1 cellular context compared by ENCODE assay signal in the genomic region with DNA sequence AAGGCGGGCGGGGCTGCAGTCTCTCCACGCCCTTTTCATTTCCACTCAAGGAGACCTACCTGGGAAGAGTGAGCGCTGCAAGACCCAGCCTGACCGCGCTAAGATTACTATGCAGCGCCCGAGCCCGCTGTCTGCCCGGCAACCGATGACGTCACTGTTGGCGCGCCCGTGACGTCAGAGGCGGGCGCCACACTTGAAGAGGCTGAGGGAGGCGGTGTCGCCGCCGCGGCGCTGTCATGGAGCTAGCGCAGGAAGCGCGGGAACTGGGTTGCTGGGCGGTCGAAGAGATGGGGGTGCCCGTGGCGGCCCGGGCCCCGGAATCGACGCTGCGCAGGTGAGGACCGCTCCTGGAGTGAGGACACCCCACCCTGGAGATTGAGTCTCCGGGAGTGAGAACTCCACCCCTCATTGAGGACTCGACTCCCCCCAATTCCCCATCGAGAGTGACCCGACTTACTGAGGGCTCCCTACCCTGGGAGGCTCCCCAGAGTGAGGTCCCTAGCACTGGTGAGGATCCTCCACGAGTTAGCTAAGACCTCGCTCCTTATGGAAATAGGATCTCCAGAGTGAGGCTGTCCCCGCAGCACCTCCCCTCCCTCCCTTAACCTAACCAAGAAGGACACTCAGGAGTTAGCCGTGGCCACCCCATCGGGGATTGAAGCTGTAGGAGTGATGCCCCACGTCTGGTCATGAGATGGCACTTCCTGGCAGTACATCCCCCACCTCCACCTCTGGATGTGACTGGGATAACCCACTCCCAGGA.
TF ChIP-seq lines count a peak whose summit lies in the region.

Gene HAUS5, plus strand, starts transcription at position 177 of the 763 bp plus-strand sequence. Its CDS starts 60 bp downstream, at position 237.

TF ChIP-seq in HEK293, 187 proteins besides CTCF, POLR2A, EP300 and RAD21 (continued from another document and continues in another):
- TF ChIP-seq, protein P1, sequence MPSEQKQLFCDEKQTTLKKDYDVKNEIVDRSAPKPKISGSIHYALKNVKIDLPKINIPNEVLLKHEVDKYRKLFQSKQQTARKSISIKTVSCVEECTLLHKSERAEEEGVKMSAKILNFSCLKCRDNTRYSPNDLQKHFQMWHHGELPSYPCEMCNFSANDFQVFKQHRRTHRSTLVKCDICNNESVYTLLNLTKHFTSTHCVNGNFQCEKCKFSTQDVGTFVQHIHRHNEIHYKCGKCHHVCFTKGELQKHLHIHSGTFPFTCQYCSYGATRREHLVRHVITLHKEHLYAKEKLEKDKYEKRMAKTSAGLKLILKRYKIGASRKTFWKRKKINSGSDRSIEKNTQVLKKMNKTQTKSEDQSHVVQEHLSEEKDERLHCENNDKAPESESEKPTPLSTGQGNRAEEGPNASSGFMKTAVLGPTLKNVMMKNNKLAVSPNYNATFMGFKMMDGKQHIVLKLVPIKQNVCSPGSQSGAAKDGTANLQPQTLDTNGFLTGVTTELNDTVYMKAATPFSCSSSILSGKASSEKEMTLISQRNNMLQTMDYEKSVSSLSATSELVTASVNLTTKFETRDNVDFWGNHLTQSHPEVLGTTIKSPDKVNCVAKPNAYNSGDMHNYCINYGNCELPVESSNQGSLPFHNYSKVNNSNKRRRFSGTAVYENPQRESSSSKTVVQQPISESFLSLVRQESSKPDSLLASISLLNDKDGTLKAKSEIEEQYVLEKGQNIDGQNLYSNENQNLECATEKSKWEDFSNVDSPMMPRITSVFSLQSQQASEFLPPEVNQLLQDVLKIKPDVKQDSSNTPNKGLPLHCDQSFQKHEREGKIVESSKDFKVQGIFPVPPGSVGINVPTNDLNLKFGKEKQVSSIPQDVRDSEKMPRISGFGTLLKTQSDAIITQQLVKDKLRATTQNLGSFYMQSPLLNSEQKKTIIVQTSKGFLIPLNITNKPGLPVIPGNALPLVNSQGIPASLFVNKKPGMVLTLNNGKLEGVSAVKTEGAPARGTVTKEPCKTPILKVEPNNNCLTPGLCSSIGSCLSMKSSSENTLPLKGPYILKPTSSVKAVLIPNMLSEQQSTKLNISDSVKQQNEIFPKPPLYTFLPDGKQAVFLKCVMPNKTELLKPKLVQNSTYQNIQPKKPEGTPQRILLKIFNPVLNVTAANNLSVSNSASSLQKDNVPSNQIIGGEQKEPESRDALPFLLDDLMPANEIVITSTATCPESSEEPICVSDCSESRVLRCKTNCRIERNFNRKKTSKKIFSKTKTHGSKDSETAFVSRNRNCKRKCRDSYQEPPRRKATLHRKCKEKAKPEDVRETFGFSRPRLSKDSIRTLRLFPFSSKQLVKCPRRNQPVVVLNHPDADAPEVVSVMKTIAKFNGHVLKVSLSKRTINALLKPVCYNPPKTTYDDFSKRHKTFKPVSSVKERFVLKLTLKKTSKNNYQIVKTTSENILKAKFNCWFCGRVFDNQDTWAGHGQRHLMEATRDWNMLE (tag by site-specific recombination; conservative IDR thresholded peaks at IDR 0.05; ENCODE audit: low read depth), result no peak
- TF ChIP-seq ZNF549 (tag by site-specific recombination; IDR thresholded peaks at IDR 0.05), result no peak
- no peak for TF ChIP-seq ELK4 (IDR thresholded peaks at IDR 0.05; ENCODE audit: borderline replicate concordance, low read depth, low read length)
- no peak for TF ChIP-seq ZNF621 (tag by site-specific recombination; IDR thresholded peaks at IDR 0.05)
- TF ChIP-seq ZNF792 (tag by site-specific recombination; IDR thresholded peaks at IDR 0.05), result 0 out of 2 replicates have a peak, but pooled peaks have one; percentile 70
- no peak for TF ChIP-seq ZNF114 (tag by site-specific recombination; IDR thresholded peaks at IDR 0.05)
- 0 out of 2 replicates have a peak, but pooled peaks have one; percentile 48 for TF ChIP-seq ZNF416 (tag by site-specific recombination; IDR thresholded peaks at IDR 0.05)
- no peak; the same call in 1 of the 2 replicates for TF ChIP-seq MYNN (tag by site-specific recombination; IDR thresholded peaks at IDR 0.05; ENCODE audit: borderline replicate concordance)
- peak; percentile 96 for TF ChIP-seq ZEB2 (tag by site-specific recombination; IDR thresholded peaks at IDR 0.05)
- no peak for TF ChIP-seq SALL2 (tag by site-specific recombination; IDR thresholded peaks at IDR 0.05; ENCODE audit: borderline replicate concordance)
- TF ChIP-seq ZNF670 (tag by site-specific recombination; IDR thresholded peaks at IDR 0.05; ENCODE audit: low read depth), result no peak
- peak; percentile 81; the same call in 1 of the 2 replicates for TF ChIP-seq ZNF169 (tag by site-specific recombination; IDR thresholded peaks at IDR 0.05)
- no peak; the same call in 1 of the 2 replicates for TF ChIP-seq ZNF791 (tag by site-specific recombination; IDR thresholded peaks at IDR 0.05)
- peak; percentile 97 for TF ChIP-seq ZNF341 (tag by site-specific recombination; IDR thresholded peaks at IDR 0.05; ENCODE audit: low read depth)
- TF ChIP-seq ZNF239 (tag by site-specific recombination; IDR thresholded peaks at IDR 0.05), result no peak
- no peak for TF ChIP-seq ZNF311 (tag by site-specific recombination; IDR thresholded peaks at IDR 0.05; ENCODE audit: borderline replicate concordance)
- peak; percentile 78; the same call in 1 of the 2 replicates for TF ChIP-seq HIC1 (tag by site-specific recombination; IDR thresholded peaks at IDR 0.05)
- no peak for TF ChIP-seq ZNF248 (tag by site-specific recombination; IDR thresholded peaks at IDR 0.05)
- TF ChIP-seq ZSCAN16 (tag by site-specific recombination; IDR thresholded peaks at IDR 0.05), result 0 out of 2 replicates have a peak, but pooled peaks have one; percentile 36
- TF ChIP-seq ZNF610 (tag by site-specific recombination; IDR thresholded peaks at IDR 0.05; ENCODE audit: borderline replicate concordance), result peak; percentile 78
- peak; percentile 78; the same call in 1 of the 2 replicates for TF ChIP-seq IKZF3 (tag by site-specific recombination; IDR thresholded peaks at IDR 0.05)
- TF ChIP-seq ZSCAN18 (tag by site-specific recombination; IDR thresholded peaks at IDR 0.05), result peak; percentile 90
- TF ChIP-seq ZNF10 (tag by site-specific recombination; IDR thresholded peaks at IDR 0.05), result 0 out of 2 replicates have a peak, but pooled peaks have one; percentile 45
- no peak for TF ChIP-seq ZNF837 (tag by site-specific recombination; IDR thresholded peaks at IDR 0.05)
- TF ChIP-seq KLF8 (tag by site-specific recombination; IDR thresholded peaks at IDR 0.05), result peak; percentile 96
- no peak; the same call in 1 of the 2 replicates for TF ChIP-seq ZNF18 (tag by site-specific recombination; IDR thresholded peaks at IDR 0.05)
- peak; percentile 91 for TF ChIP-seq YY1 (tag by site-specific recombination; IDR thresholded peaks at IDR 0.05)
- TF ChIP-seq, protein P2, sequence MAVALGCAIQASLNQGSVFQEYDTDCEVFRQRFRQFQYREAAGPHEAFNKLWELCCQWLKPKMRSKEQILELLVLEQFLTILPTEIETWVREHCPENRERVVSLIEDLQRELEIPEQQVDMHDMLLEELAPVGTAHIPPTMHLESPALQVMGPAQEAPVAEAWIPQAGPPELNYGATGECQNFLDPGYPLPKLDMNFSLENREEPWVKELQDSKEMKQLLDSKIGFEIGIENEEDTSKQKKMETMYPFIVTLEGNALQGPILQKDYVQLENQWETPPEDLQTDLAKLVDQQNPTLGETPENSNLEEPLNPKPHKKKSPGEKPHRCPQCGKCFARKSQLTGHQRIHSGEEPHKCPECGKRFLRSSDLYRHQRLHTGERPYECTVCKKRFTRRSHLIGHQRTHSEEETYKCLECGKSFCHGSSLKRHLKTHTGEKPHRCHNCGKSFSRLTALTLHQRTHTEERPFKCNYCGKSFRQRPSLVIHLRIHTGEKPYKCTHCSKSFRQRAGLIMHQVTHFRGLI (tag by site-specific recombination; IDR thresholded peaks at IDR 0.05), result peak; percentile 86
- TF ChIP-seq ZNF558 (tag by site-specific recombination; IDR thresholded peaks at IDR 0.05), result peak; percentile 84
- no peak for TF ChIP-seq ZNF624 (tag by site-specific recombination; IDR thresholded peaks at IDR 0.05)
- no peak for TF ChIP-seq ZNF510 (tag by site-specific recombination; IDR thresholded peaks at IDR 0.05; ENCODE audit: insufficient replicate concordance)
- no peak for TF ChIP-seq ZNF37A (tag by site-specific recombination; IDR thresholded peaks at IDR 0.05)
- 0 out of 2 replicates have a peak, but pooled peaks have one; percentile 30 for TF ChIP-seq ZNF138 (tag by site-specific recombination; IDR thresholded peaks at IDR 0.05; ENCODE audit: borderline replicate concordance)
- peak; percentile 70 for TF ChIP-seq PRDM4 (tag by site-specific recombination; IDR thresholded peaks at IDR 0.05)
- TF ChIP-seq KLF16 (tag by site-specific recombination; IDR thresholded peaks at IDR 0.05), result peak; percentile 96
- no peak for TF ChIP-seq ZNF776 (tag by site-specific recombination; IDR thresholded peaks at IDR 0.05; ENCODE audit: borderline replicate concordance)
- peak; percentile 41; the same call in 1 of the 2 replicates for TF ChIP-seq ZBTB20 (tag by site-specific recombination; IDR thresholded peaks at IDR 0.05)
- no peak; the same call in none of the 2 replicates for TF ChIP-seq ZNF580 (tag by site-specific recombination; IDR thresholded peaks at IDR 0.05)
- no peak for TF ChIP-seq ZNF266 (tag by site-specific recombination; IDR thresholded peaks at IDR 0.05; ENCODE audit: low read depth)
- TF ChIP-seq ZNF785 (tag by site-specific recombination; IDR thresholded peaks at IDR 0.05), result peak; percentile 81
- peak; percentile 97 for TF ChIP-seq ZNF600 (tag by site-specific recombination; IDR thresholded peaks at IDR 0.05)
- TF ChIP-seq ZNF335 (tag by site-specific recombination; conservative IDR thresholded peaks at IDR 0.05), result peak; percentile 100
- peak; percentile 100 for TF ChIP-seq ZBTB21 (tag by site-specific recombination; IDR thresholded peaks at IDR 0.05)
- no peak for TF ChIP-seq ZNF544 (tag by site-specific recombination; IDR thresholded peaks at IDR 0.05)
- no peak for TF ChIP-seq ZNF664 (tag by site-specific recombination; IDR thresholded peaks at IDR 0.05)
- no peak for TF ChIP-seq ZNF202 (tag by site-specific recombination; IDR thresholded peaks at IDR 0.05; ENCODE audit: borderline replicate concordance)
- peak; percentile 85 for TF ChIP-seq SCRT2 (tag by site-specific recombination; IDR thresholded peaks at IDR 0.05)
